26 cellular contexts compared by ENCODE assay signal in the genomic region with DNA sequence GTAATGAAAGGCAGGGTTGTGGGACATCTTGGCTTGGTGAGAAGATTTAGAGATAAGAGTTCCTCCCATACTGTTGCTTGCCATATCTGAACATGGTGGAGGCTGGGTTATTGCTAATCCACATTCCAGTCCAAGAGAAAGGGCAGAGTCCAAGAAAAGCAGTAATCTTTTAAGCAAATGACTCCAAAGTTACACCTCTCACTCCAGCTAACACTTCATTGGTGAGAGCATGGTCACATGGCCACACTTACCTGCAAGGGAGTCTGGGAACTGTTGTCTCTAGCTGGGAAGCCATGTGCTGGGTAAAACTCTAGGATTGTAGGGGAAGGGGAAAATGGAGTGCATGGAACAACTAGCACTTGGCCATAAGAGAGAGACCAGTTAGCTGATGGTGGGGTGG. TPM values are rescaled to one million over a fixed set of nuclear protein-coding genes. Genes with fewer than 3 reads are reported as not detected.
"Had no signal": no experiment of that assay in that cellular context is flagged by ENCODE, and none has a peak within 500 bp of the region (broad histone marks: within the 10 kb centered on the region; RNA-seq: fewer than 3 reads in every experiment).

No MANE protein-coding gene starts in this region.

- DNase-seq: activated CD4-positive, alpha-beta T cell treated with anti-CD3 and anti-CD28 coated beads for 4 hours; activated CD4-positive, alpha-beta T cell treated with anti-CD3 and anti-CD28 coated beads, Interleukin-2, amount 50 U/mL, for 48 hours; activated CD4-positive, CD25-positive, alpha-beta regulatory T cell; activated CD8-positive, alpha-beta memory T cell treated with anti-CD3 and anti-CD28 coated beads, Interleukin-2, amount 50 U/mL, for 48 hours; activated naive CD4-positive, alpha-beta T cell; activated naive CD8-positive, alpha-beta T cell treated with anti-CD3 and anti-CD28 coated beads, Interleukin-2, amount 10 ng/mL, durations not matched to agents 7 days and 5 days; activated T-cell treated with anti-CD3 and anti-CD28 coated beads, Interleukin-2, amount 50 U/mL, for 4 hours; amniotic stem cell; colonic mucosa; dorsolateral prefrontal cortex; effector memory CD8-positive, alpha-beta T cell; left ventricle myocardium superior; midbrain; natural killer cell; nucleus accumbens; stimulated activated CD4-positive, alpha-beta T cell treated with anti-CD3 and anti-CD28 coated beads, Interleukin-2, amount 100 ng/mL, for 48 hours; stimulated activated CD8-positive, alpha-beta memory T cell treated with anti-CD3 and anti-CD28 coated beads, Interleukin-4, amount 100 ng/mL, for 48 hours; stimulated activated naive B cell treated with anti-CD40 and anti-IgM and Interleukin-4, amounts not matched to agents 10 μg/mL and 1 μg/mL and 100 μg/mL, for 72 hours; T1000; transverse colon had no signal

- H3K4me1 ChIP-seq: colonic mucosa had no signal

- H3K36me3 ChIP-seq: colonic mucosa, esophagus muscularis mucosa, transverse colon, vagina had no signal

- H3K4me3 ChIP-seq: colonic mucosa, dorsolateral prefrontal cortex, esophagus muscularis mucosa, transverse colon, vagina had no signal

- H3K27ac ChIP-seq: colonic mucosa, dorsolateral prefrontal cortex, esophagus muscularis mucosa, transverse colon, vagina had no signal

- H3K9me3 ChIP-seq: colonic mucosa, transverse colon, vagina had no signal

RNA-seq across cellular contexts. Expression of a gene that starts 5.6 kb away (rescaled TPM):
- total RNA-seq: activated T-helper 2 cell treated with anti-CD3 and anti-CD28 coated beads, Interferon-gamma antibody, Interleukin-2, Interleukin-4, amounts not matched to agents 10 μg/mL and 5 μg/mL and 100 μg/mL, durations not matched to agents 14 hours and 24 hours and 36 hours; bronchial epithelial cell; colonic mucosa; frontal cortex; natural killer cell; temporal lobe; transverse colon; vagina had no signal

RNA-seq across cellular contexts. Expression of a gene that starts 15.2 kb away (rescaled TPM):
- total RNA-seq: activated T-helper 2 cell treated with anti-CD3 and anti-CD28 coated beads, Interferon-gamma antibody, Interleukin-2, Interleukin-4, amounts not matched to agents 10 μg/mL and 5 μg/mL and 100 μg/mL, durations not matched to agents 14 hours and 24 hours and 36 hours; bronchial epithelial cell; natural killer cell had no signal
